In the genomic region with DNA sequence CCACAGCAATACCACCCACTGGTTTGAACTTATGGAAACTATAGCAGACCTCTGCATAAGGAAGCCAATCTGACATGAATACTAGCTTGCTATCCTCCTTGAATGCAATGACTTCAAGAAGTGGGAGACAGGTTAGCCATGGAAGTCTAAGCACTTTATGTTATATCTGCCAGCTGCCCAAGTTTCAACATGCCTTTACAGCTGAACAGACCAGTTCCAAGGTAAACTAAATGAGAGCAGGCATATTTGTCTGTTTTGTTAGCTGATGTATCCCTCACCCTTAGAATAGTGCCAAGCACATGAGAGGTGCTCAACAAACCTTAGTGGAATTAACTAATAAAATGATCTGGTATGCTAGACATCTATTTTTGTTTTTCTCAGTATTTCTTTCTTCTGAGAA, we compare ENCODE assay signal across 23 cellular contexts.
"Had no signal": no experiment of that assay in that cellular context is flagged by ENCODE, and none has a peak within 500 bp of the region (broad histone marks: within the 10 kb centered on the region; RNA-seq: fewer than 3 reads in every experiment).

No MANE protein-coding gene starts in this region.

- H3K9me3 Mint-ChIP-seq: activated B cell treated with CpG ODN at 0.5 μM for 24 hours; activated CD4-positive, alpha-beta memory T cell treated with anti-CD3 and anti-CD28 coated beads, Interleukin-2, amount 10 ng/mL, durations not matched to agents 7 days and 5 days; endodermal cell; natural killer cell treated with Interleukin-12 subunit alpha and Interleukin-12 subunit beta and Interleukin-15 and Interleukin-18, amount 100 ng/mL, for 72 hours had no signal

- H3K4me3 Mint-ChIP-seq: activated B cell treated with CpG ODN at 0.5 μM for 24 hours; activated CD4-positive, alpha-beta memory T cell treated with anti-CD3 and anti-CD28 coated beads, Interleukin-2, amount 10 ng/mL, durations not matched to agents 7 days and 5 days; activated CD8-positive, alpha-beta memory T cell treated with anti-CD3 and anti-CD28 coated beads, Interleukin-2, amount 10 ng/mL, durations not matched to agents 7 days and 5 days; activated naive CD8-positive, alpha-beta T cell treated with anti-CD3 and anti-CD28 coated beads, Interleukin-2, amount 10 ng/mL, durations not matched to agents 7 days and 5 days; endodermal cell; natural killer cell treated with Interleukin-12 subunit alpha and Interleukin-12 subunit beta and Interleukin-15 and Interleukin-18, amount 100 ng/mL, for 72 hours had no signal

- H2AFZ ChIP-seq: parathyroid adenoma had no signal

- H3K27me3 Mint-ChIP-seq: activated B cell treated with CpG ODN at 0.5 μM for 24 hours; activated CD4-positive, alpha-beta memory T cell treated with anti-CD3 and anti-CD28 coated beads, Interleukin-2, amount 10 ng/mL, durations not matched to agents 7 days and 5 days; activated CD8-positive, alpha-beta memory T cell treated with anti-CD3 and anti-CD28 coated beads, Interleukin-2, amount 10 ng/mL, durations not matched to agents 7 days and 5 days; activated naive CD8-positive, alpha-beta T cell treated with anti-CD3 and anti-CD28 coated beads, Interleukin-2, amount 10 ng/mL, durations not matched to agents 7 days and 5 days; natural killer cell treated with Interleukin-12 subunit alpha and Interleukin-12 subunit beta and Interleukin-15 and Interleukin-18, amount 100 ng/mL, for 72 hours had no signal

- H3K79me2 ChIP-seq: parathyroid adenoma had no signal

- H3K27ac ChIP-seq: colonic mucosa, lower lobe of right lung, neutrophil, parathyroid adenoma, tibial artery, uterus had no signal

- ATAC-seq: activated CD8-positive, alpha-beta memory T cell treated with anti-CD3 and anti-CD28 coated beads, Interleukin-2, amount 10 ng/mL, durations not matched to agents 7 days and 5 days; left cardiac atrium; natural killer cell treated with Interleukin-12 subunit alpha and Interleukin-12 subunit beta and Interleukin-15 and Interleukin-18, amount 100 ng/mL, for 72 hours; stimulated activated naive CD8-positive, alpha-beta T cell treated with anti-CD3 and anti-CD28 coated beads, Interleukin-15, Interleukin-2, amounts not matched to agents 100 U/mL and 50 U/mL, for 24 hours had no signal

- H3K36me3 ChIP-seq: colonic mucosa, lower lobe of right lung, neutrophil, tibial artery, uterus had no signal

- H3K4me1 ChIP-seq: colonic mucosa, parathyroid adenoma had no signal

- H3K4me1 Mint-ChIP-seq: activated B cell treated with CpG ODN at 0.5 μM for 24 hours; activated CD4-positive, alpha-beta memory T cell treated with anti-CD3 and anti-CD28 coated beads, Interleukin-2, amount 10 ng/mL, durations not matched to agents 7 days and 5 days; activated CD8-positive, alpha-beta memory T cell treated with anti-CD3 and anti-CD28 coated beads, Interleukin-2, amount 10 ng/mL, durations not matched to agents 7 days and 5 days had no signal

- H3K27ac Mint-ChIP-seq: activated B cell treated with CpG ODN at 0.5 μM for 24 hours; activated CD4-positive, alpha-beta memory T cell treated with anti-CD3 and anti-CD28 coated beads, Interleukin-2, amount 10 ng/mL, durations not matched to agents 7 days and 5 days; activated CD8-positive, alpha-beta memory T cell treated with anti-CD3 and anti-CD28 coated beads, Interleukin-2, amount 10 ng/mL, durations not matched to agents 7 days and 5 days; activated naive CD8-positive, alpha-beta T cell treated with anti-CD3 and anti-CD28 coated beads, Interleukin-2, amount 10 ng/mL, durations not matched to agents 7 days and 5 days; endodermal cell; natural killer cell treated with Interleukin-12 subunit alpha and Interleukin-12 subunit beta and Interleukin-15 and Interleukin-18, amount 100 ng/mL, for 72 hours had no signal

- H3K36me3 Mint-ChIP-seq: activated naive CD8-positive, alpha-beta T cell treated with anti-CD3 and anti-CD28 coated beads, Interleukin-2, amount 10 ng/mL, durations not matched to agents 7 days and 5 days; natural killer cell treated with Interleukin-12 subunit alpha and Interleukin-12 subunit beta and Interleukin-15 and Interleukin-18, amount 100 ng/mL, for 72 hours had no signal

- H3K9ac ChIP-seq: parathyroid adenoma had no signal

- H3K9me3 ChIP-seq: colonic mucosa, lower lobe of right lung, neutrophil, tibial artery, uterus had no signal

- H3K27me3 ChIP-seq: colonic mucosa, neutrophil, tibial artery, uterus had no signal

- DNase-seq: activated B cell treated with CpG ODN at 0.5 μM for 24 hours; activated CD4-positive, alpha-beta memory T cell treated with anti-CD3 and anti-CD28 coated beads, Interleukin-2, amount 10 ng/mL, durations not matched to agents 7 days and 5 days; activated CD4-positive, alpha-beta T cell treated with anti-CD3 and anti-CD28 coated beads for 48 hours; activated CD8-positive, alpha-beta memory T cell treated with anti-CD3 and anti-CD28 coated beads, Interleukin-2, amount 10 ng/mL, durations not matched to agents 7 days and 5 days; activated naive CD4-positive, alpha-beta T cell; activated naive CD8-positive, alpha-beta T cell treated with anti-CD3 and anti-CD28 coated beads, Interleukin-2, amount 10 ng/mL, durations not matched to agents 7 days and 5 days; amygdala; caudate nucleus; colonic mucosa; endodermal cell; erythroblast; left cardiac atrium; lower lobe of right lung; retina; stimulated activated CD8-positive, alpha-beta memory T cell treated with anti-CD3 and anti-CD28 coated beads, Interleukin-4, amount 100 ng/mL, for 48 hours; stimulated activated naive CD8-positive, alpha-beta T cell treated with anti-CD3 and anti-CD28 coated beads, Interleukin-15, Interleukin-2, amounts not matched to agents 100 U/mL and 50 U/mL, for 24 hours; substantia nigra; T-helper 2 cell; tibial artery; uterus had no signal

- H3K4me3 ChIP-seq: colonic mucosa, lower lobe of right lung, tibial artery, uterus had no signal
